15 cellular contexts compared by ENCODE assay signal in the genomic region with DNA sequence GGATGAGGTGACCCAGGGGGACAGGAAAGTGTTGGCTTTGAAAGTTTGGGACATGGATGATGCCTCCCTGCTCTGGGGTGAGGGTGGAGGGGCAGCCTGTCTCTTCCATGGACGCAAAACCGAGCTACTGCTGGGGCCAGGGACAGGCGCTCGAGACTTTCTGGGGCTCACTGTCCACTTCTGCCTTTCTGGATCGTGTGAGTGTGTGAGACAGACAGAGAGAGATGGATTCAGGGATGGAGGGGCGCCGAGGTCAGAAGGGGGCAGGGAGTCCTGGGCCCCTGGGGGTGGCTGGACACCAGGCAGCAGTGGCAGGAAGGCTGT.
"Had no signal": no experiment of that assay in that cellular context is flagged by ENCODE, and none has a peak within 500 bp of the region (broad histone marks: within the 10 kb centered on the region; RNA-seq: fewer than 3 reads in every experiment).

No MANE protein-coding gene starts in this region.

- H3K9me3 Mint-ChIP-seq: activated CD4-positive, alpha-beta memory T cell treated with anti-CD3 and anti-CD28 coated beads for 36 hours; activated naive CD4-positive, alpha-beta T cell treated with anti-CD3 and anti-CD28 coated beads, Interleukin-2, amount 50 U/mL, for 72 hours; activated T-cell treated with anti-CD3 and anti-CD28 coated beads, Interleukin-2, amount 50 U/mL, for 24 hours; stimulated activated naive CD8-positive, alpha-beta T cell treated with anti-CD3 and anti-CD28 coated beads, Interleukin-15, Interleukin-2, amounts not matched to agents 100 ng/mL and 50 ng/mL, for 24 hours had no signal

- H3K4me1 ChIP-seq: pancreas had no signal

- H3K27me3 ChIP-seq: testis had no signal

- H3K4me3 ChIP-seq: coronary artery, hepatocyte, pancreas, smooth muscle cell, testis had no signal

- H3K27ac ChIP-seq: hepatocyte, pancreas, testis had no signal

- H3K9me3 ChIP-seq: pancreas, testis had no signal

- H3K4me3 Mint-ChIP-seq: activated CD4-positive, alpha-beta memory T cell treated with anti-CD3 and anti-CD28 coated beads for 36 hours; activated CD4-positive, alpha-beta T cell treated with anti-CD3 and anti-CD28 coated beads for 36 hours; activated T-cell treated with anti-CD3 and anti-CD28 coated beads, Interleukin-2, amount 50 U/mL, for 24 hours; stimulated activated naive CD8-positive, alpha-beta T cell treated with anti-CD3 and anti-CD28 coated beads, Interleukin-15, Interleukin-2, amounts not matched to agents 100 ng/mL and 50 ng/mL, for 24 hours; T-helper 17 cell had no signal

- H3K36me3 Mint-ChIP-seq: activated CD4-positive, alpha-beta memory T cell treated with anti-CD3 and anti-CD28 coated beads for 36 hours; activated naive CD4-positive, alpha-beta T cell treated with anti-CD3 and anti-CD28 coated beads, Interleukin-2, amount 50 U/mL, for 72 hours had no signal

- DNase-seq: activated CD4-positive, alpha-beta memory T cell treated with anti-CD3 and anti-CD28 coated beads for 36 hours; activated CD4-positive, alpha-beta T cell treated with anti-CD3 and anti-CD28 coated beads for 36 hours; activated T-cell treated with anti-CD3 and anti-CD28 coated beads, Interleukin-2, amount 50 U/mL, for 24 hours; central memory CD4-positive, alpha-beta T cell; foreskin fibroblast; islet precursor cell; pancreas; SIG-M5; T-helper 17 cell; testis had no signal

- H3K27ac Mint-ChIP-seq: activated CD4-positive, alpha-beta memory T cell treated with anti-CD3 and anti-CD28 coated beads for 36 hours; activated CD4-positive, alpha-beta T cell treated with anti-CD3 and anti-CD28 coated beads for 36 hours; activated naive CD4-positive, alpha-beta T cell treated with anti-CD3 and anti-CD28 coated beads, Interleukin-2, amount 50 U/mL, for 72 hours; activated T-cell treated with anti-CD3 and anti-CD28 coated beads, Interleukin-2, amount 50 U/mL, for 24 hours; stimulated activated naive CD8-positive, alpha-beta T cell treated with anti-CD3 and anti-CD28 coated beads, Interleukin-15, Interleukin-2, amounts not matched to agents 100 ng/mL and 50 ng/mL, for 24 hours; T-helper 17 cell had no signal

- H3K36me3 ChIP-seq: pancreas had no signal
